ENCODE assay signal across 2 cellular contexts in genomic region chr17:68331932-68332331, GRCh38. TPM values are rescaled to one million over a fixed set of nuclear protein-coding genes. Genes with fewer than 3 reads are reported as not detected.
"Had no signal": no experiment of that assay in that cellular context is flagged by ENCODE, and none has a peak within 500 bp of the region (broad histone marks: within the 10 kb centered on the region; RNA-seq: fewer than 3 reads in every experiment).

No MANE protein-coding gene starts in this region.

RNA-seq across cellular contexts. Expression of gene SLC16A6, which starts 41.0 kb away (rescaled TPM):
- total RNA-seq: ascending aorta had no signal
- polyA plus RNA-seq: cardiac muscle cell had no signal
